In the genomic region with DNA sequence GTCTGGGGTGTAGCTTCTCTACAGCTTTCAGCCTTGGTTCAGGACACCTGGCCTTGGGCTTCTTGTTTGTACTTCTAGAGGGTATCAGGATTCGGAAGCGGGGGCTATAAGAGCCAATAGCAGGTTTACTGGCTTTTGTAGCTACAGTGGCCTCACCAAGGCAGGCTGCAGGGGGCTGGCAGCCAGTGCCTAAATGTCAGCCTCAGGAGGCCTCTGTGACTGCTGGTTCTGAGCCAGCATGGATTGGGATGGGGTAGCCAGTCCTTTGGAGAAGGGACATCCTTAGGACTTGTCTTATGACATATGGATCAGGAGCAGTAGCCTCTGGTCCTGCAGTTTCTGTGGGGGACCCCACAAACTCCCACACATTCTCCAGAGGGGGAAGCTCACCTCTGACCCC, we compare ENCODE assay signal across 21 cellular contexts. TPM values are rescaled to one million over a fixed set of nuclear protein-coding genes. Genes with fewer than 3 reads are reported as not detected.
DNase-seq lines count a peak whose midpoint lies in the region; ATAC-seq, FAIRE-seq and TF ChIP-seq lines count a peak whose summit lies in the region.
"Had no signal": no experiment of that assay in that cellular context is flagged by ENCODE, and none has a peak within 500 bp of the region (broad histone marks: within the 10 kb centered on the region; RNA-seq: fewer than 3 reads in every experiment).

No MANE protein-coding gene starts in this region.

- H3K9me2 ChIP-seq in GM23338 (ENCODE audit: insufficient read depth): no peaks in the 10 kb centered on the region

- peaks cover 71% of the 10 kb centered on the region for H3K27me3 ChIP-seq in GM23338 (ENCODE audit: insufficient read depth)
- H3K27me3 ChIP-seq in astrocyte (ENCODE audit: insufficient read depth, low read length): no peaks in the 10 kb centered on the region
- no peaks in the 10 kb centered on the region for H3K27me3 ChIP-seq in testis
- H3K27me3 ChIP-seq in uterus: no peaks in the 10 kb centered on the region

- H3K9ac ChIP-seq in astrocyte (ENCODE audit: low read length): no peak overlapping the region

- peaks cover 3% of the 10 kb centered on the region; the same call in 1 of the 2 replicates for H3F3A ChIP-seq in GM23338 (replicated peaks; ENCODE audit: low read depth)

- intact Hi-C loops in testis (cut with DNase I; ENCODE audit: low total_unique reads) (loop anchor here (10.0 kb wide), 1 partner anchor 78 kb away; no protein-coding TSS in a partner anchor), uterus (cut with DNase I; ENCODE audit: low total_unique reads) (no loop called here)

- H3K4me1 ChIP-seq in GM23338 (ENCODE audit: insufficient read depth) (peaks cover 37% of the 10 kb centered on the region), astrocyte (ENCODE audit: insufficient read depth, low read length) (peaks cover 22% of the 10 kb centered on the region), testis (peaks cover 8% of the 10 kb centered on the region), uterus (peaks cover 0 to 4% of the 10 kb centered on the region in 2 donors)
- H3K4me1 ChIP-seq: Caco-2 had no signal

- peaks cover 34% of the 10 kb centered on the region for H3K4me1 Mint-ChIP-seq in GM23338
- peaks cover 28% of the 10 kb centered on the region for H3K4me1 Mint-ChIP-seq in astrocyte (ENCODE audit: low read depth, unreplicated experiment)

- TF ChIP-seq CTCF in GM23338 (conservative IDR thresholded peaks at IDR 0.05; ENCODE audit: low read depth in 2 of 2) (no peak), astrocyte (IDR thresholded peaks at IDR 0.05; ENCODE audit: insufficient read depth, low read depth, low read length) (no peak), testis (IDR thresholded peaks at IDR 0.05) (no peak), uterus (IDR thresholded peaks at IDR 0.05) (no peak)

- no peaks in the 10 kb centered on the region for H3K36me3 ChIP-seq in GM23338 (ENCODE audit: insufficient read depth)
- H3K36me3 ChIP-seq in astrocyte (ENCODE audit: insufficient read depth, low read length): no peaks in the 10 kb centered on the region
- H3K36me3 ChIP-seq in testis (ENCODE audit: low read depth, missing control alignments): no peaks in the 10 kb centered on the region
- H3K36me3 ChIP-seq in uterus: no peaks in the 10 kb centered on the region

- no peaks in the 10 kb centered on the region for H3K79me2 ChIP-seq in GM23338 (replicated peaks; ENCODE audit: insufficient read depth)
- H3K79me2 ChIP-seq in astrocyte (ENCODE audit: insufficient read depth, low read length): no peaks in the 10 kb centered on the region

- no peak overlapping the region for H3K4me3 Mint-ChIP-seq in GM23338
- peak overlapping the region; percentile 62 for H3K4me3 Mint-ChIP-seq in astrocyte (ENCODE audit: unreplicated experiment)

- DNase-seq in GM23338 (ENCODE audit: low spot score) (no peak), astrocyte (ENCODE audit: low read depth) (no peak), islet precursor cell (peak; percentile 37), testis (peak; percentile 2), uterus (no peak), T-helper 1 cell (no peak)
- DNase-seq: Caco-2, DMS153, MV-4-11, NCI-H1417, NCI-H1930, NCI-H446, NCI-H69, RPMI8226 had no signal

- peak overlapping the region; percentile 57; the same call in 1 of the 2 replicates for H3K4me2 ChIP-seq in GM23338
- H3K4me2 ChIP-seq in astrocyte (ENCODE audit: low read length): no peak overlapping the region

- H3K4me3 ChIP-seq in GM23338 (no peak overlapping the region), astrocyte (ENCODE audit: insufficient read depth, low read depth, low read length) (no peak overlapping the region), testis (no peak overlapping the region), uterus (no peak overlapping the region)
- H3K4me3 ChIP-seq: K562 had no signal

- H2AFZ ChIP-seq in GM23338 (no peak overlapping the region), astrocyte (ENCODE audit: low read depth, low read length) (no peak overlapping the region)

- WGBS in testis, 2 donors: 93% methylated on average over 2 of the region's 2 CpGs; no CpG with 5 or more reads in 1 of the 2 donors

- no peaks in the 10 kb centered on the region for H3K9me3 ChIP-seq in astrocyte (ENCODE audit: insufficient read depth, low read depth, low read length)
- H3K9me3 ChIP-seq in testis: no peaks in the 10 kb centered on the region
- H3K9me3 ChIP-seq in uterus: no peaks in the 10 kb centered on the region
- H3K9me3 ChIP-seq: Caco-2 had no signal

- no peak overlapping the region for H3K27ac Mint-ChIP-seq in GM23338
- H3K27ac Mint-ChIP-seq in astrocyte (ENCODE audit: unreplicated experiment): peak overlapping the region; percentile 12

- H3K27ac ChIP-seq in GM23338 (ENCODE audit: low read depth): no peak overlapping the region
- H3K27ac ChIP-seq in astrocyte (ENCODE audit: low read depth, low read length): no peak overlapping the region
- H3K27ac ChIP-seq in testis: no peak overlapping the region
- no peak overlapping the region for H3K27ac ChIP-seq in uterus
- H3K27ac ChIP-seq: C4-2B, HL-60 had no signal

- TF ChIP-seq POLR2A in testis (IDR thresholded peaks at IDR 0.05) (no peak), uterus (IDR thresholded peaks at IDR 0.05) (no peak)

- no peak for ATAC-seq in GM23338
- no peak for ATAC-seq in GM18873 (IDR thresholded peaks at IDR 0.05; ENCODE audit: low FRiP score, unreplicated experiment)
- ATAC-seq: K562 had no signal

- H4K20me1 ChIP-seq in GM23338 (replicated peaks; ENCODE audit: insufficient read depth) (no peaks in the 10 kb centered on the region), astrocyte (ENCODE audit: insufficient read depth, low read length) (peaks cover 3% of the 10 kb centered on the region)

- no peak for FAIRE-seq in astrocyte (lab: Jason Lieb, UNC)
- FAIRE-seq: GM12892, H54, K562 had no signal

- H3K27me3 Mint-ChIP-seq in GM23338 (ENCODE audit: insufficient read depth, low read depth, poor library complexity) (peaks cover 49% of the 10 kb centered on the region), astrocyte (ENCODE audit: low read depth, unreplicated experiment) (peaks cover 37% of the 10 kb centered on the region)

- H3K36me3 Mint-ChIP-seq in GM23338 (ENCODE audit: low read depth) (no peaks in the 10 kb centered on the region; the same call in 2 of the 3 replicates), astrocyte (ENCODE audit: low read depth, unreplicated experiment) (peaks cover 2% of the 10 kb centered on the region)

- H3K9me3 Mint-ChIP-seq in GM23338 (no peaks in the 10 kb centered on the region), astrocyte (ENCODE audit: unreplicated experiment) (no peaks in the 10 kb centered on the region)

TF ChIP-seq in GM23338, 12 proteins besides CTCF, POLR2A, EP300 and RAD21 (continues in another document):
- TF ChIP-seq JUNB (IDR thresholded peaks at IDR 0.05; ENCODE audit: unreplicated experiment): no peak
- TF ChIP-seq CREB1 (CRISPR knock-in tag; IDR thresholded peaks at IDR 0.05; ENCODE audit: low read depth): no peak
- TF ChIP-seq ZNF114 (CRISPR knock-in tag; IDR thresholded peaks at IDR 0.05): no peak
- TF ChIP-seq EZH2phosphoT487 (IDR thresholded peaks at IDR 0.05; ENCODE audit: unreplicated experiment): no peak
- TF ChIP-seq STAT1 (IDR thresholded peaks at IDR 0.05; ENCODE audit: unreplicated experiment): no peak
- TF ChIP-seq POLR2AphosphoS5 (IDR thresholded peaks at IDR 0.05; ENCODE audit: low read depth): no peak
- TF ChIP-seq, protein P1, sequence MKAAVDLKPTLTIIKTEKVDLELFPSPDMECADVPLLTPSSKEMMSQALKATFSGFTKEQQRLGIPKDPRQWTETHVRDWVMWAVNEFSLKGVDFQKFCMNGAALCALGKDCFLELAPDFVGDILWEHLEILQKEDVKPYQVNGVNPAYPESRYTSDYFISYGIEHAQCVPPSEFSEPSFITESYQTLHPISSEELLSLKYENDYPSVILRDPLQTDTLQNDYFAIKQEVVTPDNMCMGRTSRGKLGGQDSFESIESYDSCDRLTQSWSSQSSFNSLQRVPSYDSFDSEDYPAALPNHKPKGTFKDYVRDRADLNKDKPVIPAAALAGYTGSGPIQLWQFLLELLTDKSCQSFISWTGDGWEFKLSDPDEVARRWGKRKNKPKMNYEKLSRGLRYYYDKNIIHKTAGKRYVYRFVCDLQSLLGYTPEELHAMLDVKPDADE (IDR thresholded peaks at IDR 0.05): no peak
- TF ChIP-seq, protein P2, sequence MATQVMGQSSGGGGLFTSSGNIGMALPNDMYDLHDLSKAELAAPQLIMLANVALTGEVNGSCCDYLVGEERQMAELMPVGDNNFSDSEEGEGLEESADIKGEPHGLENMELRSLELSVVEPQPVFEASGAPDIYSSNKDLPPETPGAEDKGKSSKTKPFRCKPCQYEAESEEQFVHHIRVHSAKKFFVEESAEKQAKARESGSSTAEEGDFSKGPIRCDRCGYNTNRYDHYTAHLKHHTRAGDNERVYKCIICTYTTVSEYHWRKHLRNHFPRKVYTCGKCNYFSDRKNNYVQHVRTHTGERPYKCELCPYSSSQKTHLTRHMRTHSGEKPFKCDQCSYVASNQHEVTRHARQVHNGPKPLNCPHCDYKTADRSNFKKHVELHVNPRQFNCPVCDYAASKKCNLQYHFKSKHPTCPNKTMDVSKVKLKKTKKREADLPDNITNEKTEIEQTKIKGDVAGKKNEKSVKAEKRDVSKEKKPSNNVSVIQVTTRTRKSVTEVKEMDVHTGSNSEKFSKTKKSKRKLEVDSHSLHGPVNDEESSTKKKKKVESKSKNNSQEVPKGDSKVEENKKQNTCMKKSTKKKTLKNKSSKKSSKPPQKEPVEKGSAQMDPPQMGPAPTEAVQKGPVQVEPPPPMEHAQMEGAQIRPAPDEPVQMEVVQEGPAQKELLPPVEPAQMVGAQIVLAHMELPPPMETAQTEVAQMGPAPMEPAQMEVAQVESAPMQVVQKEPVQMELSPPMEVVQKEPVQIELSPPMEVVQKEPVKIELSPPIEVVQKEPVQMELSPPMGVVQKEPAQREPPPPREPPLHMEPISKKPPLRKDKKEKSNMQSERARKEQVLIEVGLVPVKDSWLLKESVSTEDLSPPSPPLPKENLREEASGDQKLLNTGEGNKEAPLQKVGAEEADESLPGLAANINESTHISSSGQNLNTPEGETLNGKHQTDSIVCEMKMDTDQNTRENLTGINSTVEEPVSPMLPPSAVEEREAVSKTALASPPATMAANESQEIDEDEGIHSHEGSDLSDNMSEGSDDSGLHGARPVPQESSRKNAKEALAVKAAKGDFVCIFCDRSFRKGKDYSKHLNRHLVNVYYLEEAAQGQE (IDR thresholded peaks at IDR 0.05; ENCODE audit: unreplicated experiment): no peak
- no peak for TF ChIP-seq EZH2 (IDR thresholded peaks at IDR 0.05; ENCODE audit: low read depth, unreplicated experiment)

RNA-seq across cellular contexts. Expression of a gene that starts 29.9 kb away (rescaled TPM):
- total RNA-seq in GM23338 (2014; rRNA removed; shearing (Covaris generic)): 351 and 555 TPM in 2 replicates
- polyA plus RNA-seq in GM23338 (2016; fragmentation: Nextera tagmentation; extraction: Ambion mirVana): 235 and 237 TPM in 2 replicates
- 243 and 260 TPM in 2 replicates for total RNA-seq in astrocyte
- total RNA-seq in testis: 100 to 1,000 TPM; 287 to 387 TPM
- 268 TPM for polyA plus RNA-seq in testis (ENCODE audit: insufficient read depth, low read depth, low replicate concordance)
- total RNA-seq in uterus: 100 to 1,000 TPM in 3 of 4 donors, 10 to 100 TPM in 1; 97.9 to 261 (median 213) TPM

RNA-seq across cellular contexts. Expression of a gene that starts 51.8 kb away (rescaled TPM):
- 2.7 and 4.3 TPM in 2 replicates for total RNA-seq in GM23338 (2014; rRNA removed; shearing (Covaris generic))
- polyA plus RNA-seq in GM23338 (2016; fragmentation: Nextera tagmentation; extraction: Ambion mirVana): 0.56 and 1.1 TPM in 2 replicates
- 2.5 and 3.1 TPM in 2 replicates for total RNA-seq in astrocyte
- not detected for total RNA-seq in testis
- 0.13 TPM for polyA plus RNA-seq in testis (ENCODE audit: insufficient read depth, low read depth, low replicate concordance)
- total RNA-seq in uterus: not detected
- total RNA-seq: A673 had no signal
- polyA plus RNA-seq: K562 had no signal

Comparison
In these comparisons a context has a peak if more than half of its experiments do, and no peak if none do; other contexts are left out.
1. DNase-seq: peak in islet precursor cell (single experiment) and testis (single experiment); none in GM23338 (single experiment), astrocyte (single experiment), uterus (0 of 2) and T-helper 1 cell (0 of 5).